In genomic region chr4:6892909-6893202, GRCh38 we compare ENCODE assay signal across 15 cellular contexts. TPM values are rescaled to one million over a fixed set of nuclear protein-coding genes. Genes with fewer than 3 reads are reported as not detected.
DNase-seq lines count a peak whose midpoint lies in the region; ATAC-seq and TF ChIP-seq lines count a peak whose summit lies in the region.
"Had no signal": no experiment of that assay in that cellular context is flagged by ENCODE, and none has a peak within 500 bp of the region (broad histone marks: within the 10 kb centered on the region; RNA-seq: fewer than 3 reads in every experiment).

No MANE protein-coding gene starts in this region.

- H3K79me2 ChIP-seq in osteoblast (ENCODE audit: insufficient read depth, low read length), result no peaks in the 10 kb centered on the region

- peaks cover 28 to 49% (median 35%) of the 10 kb centered on the region in 11 experiments for H3K9me3 ChIP-seq in BLaER1 treated with 17β-estradiol and CSF1 and Interleukin-3, amounts not matched to agents 10 nM and 100 nM (replicated peaks in 1 of 11)
- H3K9me3 ChIP-seq in CD8-positive, alpha-beta memory T cell (ENCODE audit: low read length), result no peaks in the 10 kb centered on the region
- no peaks in the 10 kb centered on the region for H3K9me3 ChIP-seq in esophagus squamous epithelium
- H3K9me3 ChIP-seq in osteoblast (ENCODE audit: low read depth, low read length), result no peaks in the 10 kb centered on the region
- H3K9me3 ChIP-seq: SJSA1, uterus had no signal

- H3K27me3 Mint-ChIP-seq in CD8-positive, alpha-beta memory T cell, result no peaks in the 10 kb centered on the region

- TF ChIP-seq POLR2A in esophagus squamous epithelium (IDR thresholded peaks at IDR 0.05), result no peak

- peak overlapping the region in 2 of 7 donors; percentile 63 to 82 for H3K4me3 Mint-ChIP-seq in CD8-positive, alpha-beta memory T cell
- H3K4me3 Mint-ChIP-seq: activated naive CD4-positive, alpha-beta T cell treated with anti-CD3 and anti-CD28 coated beads for 36 hours; endodermal cell; H9 had no signal

- H3K36me3 Mint-ChIP-seq in CD8-positive, alpha-beta memory T cell, result no peaks in the 10 kb centered on the region

- H4K20me1 ChIP-seq in BLaER1 treated with 17β-estradiol and CSF1 and Interleukin-3, amounts not matched to agents 10 nM and 100 nM, result no peaks in the 10 kb centered on the region; a peak in 1 of 22 replicates
- no peaks in the 10 kb centered on the region for H4K20me1 ChIP-seq in osteoblast (ENCODE audit: insufficient read depth, low read length)

- peak overlapping the region; percentile 53 to 84 (median 79); a peak in 21 of 22 replicates for H3K27ac ChIP-seq in BLaER1 treated with 17β-estradiol and CSF1 and Interleukin-3, amounts not matched to agents 10 nM and 100 nM
- peak overlapping the region; percentile 73 for H3K27ac ChIP-seq in CD8-positive, alpha-beta memory T cell (ENCODE audit: low read depth, low read length)
- H3K27ac ChIP-seq in esophagus squamous epithelium (peak overlapping the region in 3 of 4 donors; percentile 13 to 38 (median 32)), osteoblast (ENCODE audit: low read depth, low read length) (no peak overlapping the region)
- H3K27ac ChIP-seq: SJSA1 had no signal

- intact Hi-C loops in esophagus squamous epithelium (cut with DNase I), result no loop called here

- peak overlapping the region; percentile 53 to 73 (median 68); a peak in 20 of 22 replicates for H3K9ac ChIP-seq in BLaER1 treated with 17β-estradiol and CSF1 and Interleukin-3, amounts not matched to agents 10 nM and 100 nM

- H3K27me3 ChIP-seq in BLaER1 treated with 17β-estradiol and CSF1 and Interleukin-3, amounts not matched to agents 10 nM and 100 nM, result no peaks in the 10 kb centered on the region
- H3K27me3 ChIP-seq in CD8-positive, alpha-beta memory T cell (ENCODE audit: insufficient read depth, low read length, poor library complexity, severe bottlenecking), result no peaks in the 10 kb centered on the region
- H3K27me3 ChIP-seq in esophagus squamous epithelium, result no peaks in the 10 kb centered on the region
- no peaks in the 10 kb centered on the region for H3K27me3 ChIP-seq in osteoblast (ENCODE audit: insufficient read depth, low read length)
- H3K27me3 ChIP-seq: cardiac muscle cell, SJSA1, uterus had no signal

- peak overlapping the region; percentile 79 to 93 (median 88) for H3K4me2 ChIP-seq in BLaER1 treated with 17β-estradiol and CSF1 and Interleukin-3, amounts not matched to agents 10 nM and 100 nM
- H3K4me2 ChIP-seq in osteoblast (ENCODE audit: insufficient read depth, low read length), result peak overlapping the region; percentile 70

- DNase-seq in CD8-positive, alpha-beta memory T cell, result no peak
- no peak for DNase-seq in esophagus squamous epithelium (lab: John Stamatoyannopoulos, UW)
- DNase-seq in osteoblast (ENCODE audit: insufficient read length, low spot score, missing footprints), result no peak
- no peak for DNase-seq in NCI-H1105 (lab: John Stamatoyannopoulos, UW)
- no peak for DNase-seq in ecto neural progenitor cell (ENCODE audit: low spot score)
- DNase-seq: NCI-H1092 had no signal

- H3K4me1 ChIP-seq in BLaER1 treated with 17β-estradiol and CSF1 and Interleukin-3, amounts not matched to agents 10 nM and 100 nM, result peaks cover 62 to 77% (median 75%) of the 10 kb centered on the region in 10 experiments
- peaks cover 24% of the 10 kb centered on the region for H3K4me1 ChIP-seq in CD8-positive, alpha-beta memory T cell (ENCODE audit: insufficient read depth, low read length)
- H3K4me1 ChIP-seq in esophagus squamous epithelium (peaks cover 13 to 22% (median 14%) of the 10 kb centered on the region in 3 donors), osteoblast (ENCODE audit: insufficient read depth, low read length) (peaks cover 26% of the 10 kb centered on the region)
- H3K4me1 ChIP-seq: uterus had no signal

- CTCF ChIA-PET in CD8-positive, alpha-beta memory T cell (lab: Charles Lee), result interaction anchor here (1.0 to 1.6 kb wide), 4 partner anchors 16 to 175 kb away, joined by 3 to 4 read pairs (median 4); partner anchors contain the start of gene GRPEL1

- POLR2A ChIA-PET in CD8-positive, alpha-beta memory T cell (lab: Charles Lee), result interaction anchor here (1.9 kb wide), 1 partner anchor 16 kb away, joined by 7 read pairs; the partner anchor contains the start of gene TBC1D14

- H3K9me3 Mint-ChIP-seq in CD8-positive, alpha-beta memory T cell, result no peaks in the 10 kb centered on the region

- TF ChIP-seq CTCF in esophagus squamous epithelium (IDR thresholded peaks at IDR 0.05), result no peak
- no peak for TF ChIP-seq CTCF in osteoblast (IDR thresholded peaks at IDR 0.05; ENCODE audit: extremely low read depth, low read depth, low read length)

- peaks cover 0 to 20% (median 10%) of the 10 kb centered on the region in 11 experiments; a peak in 11 of 22 replicates for H3K36me3 ChIP-seq in BLaER1 treated with 17β-estradiol and CSF1 and Interleukin-3, amounts not matched to agents 10 nM and 100 nM
- no peaks in the 10 kb centered on the region for H3K36me3 ChIP-seq in CD8-positive, alpha-beta memory T cell (ENCODE audit: insufficient read depth, low read length)
- no peaks in the 10 kb centered on the region for H3K36me3 ChIP-seq in esophagus squamous epithelium
- no peaks in the 10 kb centered on the region for H3K36me3 ChIP-seq in osteoblast (ENCODE audit: insufficient read depth, low read length)
- H3K36me3 ChIP-seq: cardiac muscle cell, SJSA1, uterus had no signal

- peak overlapping the region in 7 of 10 experiments; percentile 1 to 48 (median 27); a peak in 6 of 20 replicates for H3K4me3 ChIP-seq in BLaER1 treated with 17β-estradiol and CSF1 and Interleukin-3, amounts not matched to agents 10 nM and 100 nM
- H3K4me3 ChIP-seq in CD8-positive, alpha-beta memory T cell (ENCODE audit: low read length), result no peak overlapping the region
- no peak overlapping the region for H3K4me3 ChIP-seq in esophagus squamous epithelium
- no peak overlapping the region for H3K4me3 ChIP-seq in osteoblast (ENCODE audit: insufficient read depth, low read length)
- H3K4me3 ChIP-seq: cardiac muscle cell, GM12878, SJSA1, uterus had no signal

- no peak overlapping the region for H2AFZ ChIP-seq in osteoblast (ENCODE audit: low read length)

- ATAC-seq in GM18498 (IDR thresholded peaks at IDR 0.05; ENCODE audit: unreplicated experiment), result no peak

- peak overlapping the region; percentile 65 to 95 (median 82) for H3K27ac Mint-ChIP-seq in CD8-positive, alpha-beta memory T cell
- H3K27ac Mint-ChIP-seq: activated naive CD4-positive, alpha-beta T cell treated with anti-CD3 and anti-CD28 coated beads for 36 hours; endodermal cell; H9 had no signal

- H3K4me1 Mint-ChIP-seq in CD8-positive, alpha-beta memory T cell, result peaks cover 23 to 45% (median 44%) of the 10 kb centered on the region in 3 donors
- H3K4me1 Mint-ChIP-seq: endodermal cell had no signal

- 69 to 80% methylated on average over 5 to 6 of the region's 6 CpGs for WGBS in esophagus squamous epithelium, 2 donors

RNA-seq across cellular contexts. Expression of gene TBC1D14, which starts 16.8 kb away (rescaled TPM):
- total RNA-seq in CD8-positive, alpha-beta memory T cell, result 10 to 100 TPM; 38.0 to 43.7 TPM
- 48.5 TPM for polyA plus RNA-seq in CD8-positive, alpha-beta memory T cell
- total RNA-seq in esophagus squamous epithelium (10 to 100 TPM; 28.2 to 50.4 (median 42.1) TPM), osteoblast (39.4 and 42.1 TPM in 2 replicates)

Comparison
In these comparisons a context has a peak if more than half of its experiments do, and no peak if none do; other contexts are left out.
1. H3K4me3 ChIP-seq: peak in BLaER1 treated with 17β-estradiol and CSF1 and Interleukin-3, amounts not matched to agents 10 nM and 100 nM (7 of 10); none in CD8-positive, alpha-beta memory T cell (single experiment), esophagus squamous epithelium (0 of 4) and osteoblast (single experiment).